ENCODE assay signal across 25 cellular contexts in the genomic region with DNA sequence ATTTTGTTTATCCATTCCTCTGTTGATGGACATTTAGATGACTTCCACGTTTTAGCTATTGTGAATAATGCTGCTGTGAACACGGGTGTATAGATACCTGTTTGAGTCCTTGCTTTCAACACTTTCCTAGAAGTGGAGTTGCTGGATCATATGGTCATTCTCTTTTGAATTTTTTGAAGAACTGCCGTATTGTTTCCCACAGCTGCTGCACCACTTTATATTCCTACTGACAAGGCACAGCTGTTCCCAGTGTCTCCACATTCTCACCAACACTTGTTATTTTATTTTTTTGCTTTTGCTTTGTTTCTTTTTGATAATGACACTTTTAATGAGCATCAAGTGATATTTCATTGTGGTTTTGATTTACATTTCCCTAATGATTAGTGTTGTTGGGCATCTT. TPM values are rescaled to one million over a fixed set of nuclear protein-coding genes. Genes with fewer than 3 reads are reported as not detected.
"Had no signal": no experiment of that assay in that cellular context is flagged by ENCODE, and none has a peak within 500 bp of the region (broad histone marks: within the 10 kb centered on the region; RNA-seq: fewer than 3 reads in every experiment).

No MANE protein-coding gene starts in this region.

- H3K27ac ChIP-seq: body of pancreas, cardiac muscle cell, heart left ventricle, upper lobe of right lung, WERI-Rb-1 had no signal

- DNase-seq: activated CD4-positive, alpha-beta T cell treated with anti-CD3 and anti-CD28 coated beads for 1 hour; activated CD8-positive, alpha-beta memory T cell treated with anti-CD3 and anti-CD28 coated beads, Interleukin-2, amount 50 U/mL, for 48 hours; activated gamma-delta T cell treated with Interleukin-2 at 50 U/mL for 16 hours; anterior cingulate cortex; body of pancreas; cortex of kidney; endodermal cell; heart left ventricle; left ventricle myocardium superior; mesenchymal stem cell; nephron progenitor cell; occipital lobe; right cardiac atrium; stimulated activated CD4-positive, alpha-beta T cell treated with anti-CD3 and anti-CD28 coated beads, Interleukin-12 subunit alpha, Interleukin-12 subunit beta, amount 100 ng/mL, for 4 hours; stimulated activated CD4-positive, alpha-beta T cell treated with anti-CD3 and anti-CD28 coated beads, Interleukin-4, amount 100 ng/mL, for 4 hours; substantia nigra; thyroid gland; upper lobe of right lung; WERI-Rb-1 had no signal

- H3K9me3 ChIP-seq: body of pancreas, heart left ventricle, thyroid gland, upper lobe of right lung had no signal

- H3K4me3 ChIP-seq: body of pancreas, cardiac muscle cell, heart left ventricle, thyroid gland, upper lobe of right lung had no signal

- ATAC-seq: body of pancreas, heart left ventricle, left ventricle myocardium superior, right cardiac atrium, upper lobe of right lung had no signal

- H3K4me1 ChIP-seq: body of pancreas had no signal

- H3K27me3 ChIP-seq: body of pancreas, cardiac muscle cell, heart left ventricle, thyroid gland, upper lobe of right lung had no signal

RNA-seq across cellular contexts. Expression of gene KCNJ13, which starts 41.4 kb away (rescaled TPM):
- total RNA-seq: activated T-helper 1 cell treated with anti-CD3 and anti-CD28 coated beads, Interleukin-12 subunit alpha, Interleukin-12 subunit beta, Interleukin-2, Interleukin-4 antibody, amounts not matched to agents 30 ng/mL and 10 ng/mL and 1 ng/mL, durations not matched to agents 14 hours and 24 hours and 36 hours; body of pancreas; cardiac muscle cell; epithelial cell of proximal tubule; fibroblast of villous mesenchyme; heart left ventricle; left ventricle myocardium superior; mononuclear cell; right cardiac atrium; skeletal muscle tissue; upper lobe of right lung had no signal
- polyA plus RNA-seq: heart left ventricle, right cardiac atrium had no signal
